In the genomic region with DNA sequence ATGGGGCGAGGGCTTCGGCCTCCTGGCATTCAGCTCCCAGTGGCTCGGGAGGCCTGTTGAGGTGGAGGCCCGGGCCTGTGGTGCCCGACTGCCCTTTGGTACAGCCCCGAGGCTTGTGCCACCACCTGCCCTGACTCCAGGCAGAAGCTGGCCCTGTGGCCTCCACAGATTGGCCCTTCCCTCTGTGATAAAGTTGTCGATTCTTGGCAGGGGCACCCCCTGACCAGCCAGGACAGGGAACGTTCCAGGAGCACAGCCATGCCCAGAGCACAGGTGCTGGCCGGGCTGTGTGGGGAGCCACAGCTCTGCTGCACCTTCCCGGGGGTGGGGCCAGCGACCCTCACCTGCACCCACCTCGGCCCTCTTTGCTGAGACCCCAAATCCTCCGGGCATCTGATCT, we compare ENCODE assay signal across 36 cellular contexts. TPM values are rescaled to one million over a fixed set of nuclear protein-coding genes. Genes with fewer than 3 reads are reported as not detected.
"Had no signal": no experiment of that assay in that cellular context is flagged by ENCODE, and none has a peak within 500 bp of the region (broad histone marks: within the 10 kb centered on the region; RNA-seq: fewer than 3 reads in every experiment).

No MANE protein-coding gene starts in this region.

- DNase-seq: activated CD4-positive, alpha-beta memory T cell treated with anti-CD3 and anti-CD28 coated beads, Interleukin-2, amount 10 ng/mL, durations not matched to agents 7 days and 5 days; activated CD4-positive, alpha-beta T cell treated with anti-CD3 and anti-CD28 coated beads for 1 hour; activated CD4-positive, alpha-beta T cell treated with anti-CD3 and anti-CD28 coated beads for 36 hours; activated CD4-positive, alpha-beta T cell treated with anti-CD3 and anti-CD28 coated beads for 48 hours; activated CD4-positive, alpha-beta T cell treated with anti-CD3 and anti-CD28 coated beads, Interleukin-2, amount 10 ng/mL, durations not matched to agents 7 days and 5 days; activated CD4-positive, alpha-beta T cell treated with anti-CD3 and anti-CD28 coated beads, Interleukin-2, amount 50 U/mL, for 48 hours; activated CD4-positive, CD25-positive, alpha-beta regulatory T cell; activated CD8-positive, alpha-beta memory T cell treated with anti-CD3 and anti-CD28 coated beads for 24 hours; activated CD8-positive, alpha-beta memory T cell treated with anti-CD3 and anti-CD28 coated beads, Interleukin-2, amount 10 ng/mL, durations not matched to agents 7 days and 5 days; activated CD8-positive, alpha-beta memory T cell treated with anti-CD3 and anti-CD28 coated beads, Interleukin-2, amount 50 U/mL, for 48 hours; activated CD8-positive, alpha-beta T cell treated with anti-CD3 and anti-CD28 coated beads, Interleukin-2, amount 10 ng/mL, durations not matched to agents 7 days and 5 days; activated effector memory CD4-positive, alpha-beta T cell treated with Interleukin-2 at 50 U/mL for 16 hours; activated gamma-delta T cell; activated naive CD4-positive, alpha-beta T cell treated with anti-CD3 and anti-CD28 coated beads, Interleukin-2, amount 10 ng/mL, durations not matched to agents 7 days and 5 days; activated naive CD4-positive, alpha-beta T cell treated with Interleukin-2 at 50 U/mL for 16 hours; activated naive CD8-positive, alpha-beta T cell treated with anti-CD3 and anti-CD28 coated beads, Interleukin-2, amount 10 ng/mL, durations not matched to agents 7 days and 5 days; activated naive CD8-positive, alpha-beta T cell treated with anti-CD3 and anti-CD28 coated beads, Interleukin-2, amount 50 U/mL, for 24 hours; activated T-cell treated with anti-CD3 and anti-CD28 coated beads, Interleukin-2, amount 50 U/mL, for 24 hours; activated T-cell treated with anti-CD3 and anti-CD28 coated beads, Interleukin-2, amount 50 U/mL, for 48 hours; amygdala; anterior cingulate cortex; caudate nucleus; T-helper 17 cell; T1000 had no signal

- H3K4me1 Mint-ChIP-seq: brain, WTC11 had no signal

- H3K27ac Mint-ChIP-seq: activated CD4-positive, alpha-beta memory T cell treated with anti-CD3 and anti-CD28 coated beads, Interleukin-2, amount 10 ng/mL, durations not matched to agents 7 days and 5 days; activated CD8-positive, alpha-beta memory T cell treated with anti-CD3 and anti-CD28 coated beads, Interleukin-2, amount 10 ng/mL, durations not matched to agents 7 days and 5 days; activated CD8-positive, alpha-beta T cell treated with anti-CD3 and anti-CD28 coated beads, Interleukin-2, amount 10 ng/mL, durations not matched to agents 7 days and 5 days; activated naive CD8-positive, alpha-beta T cell; activated naive CD8-positive, alpha-beta T cell treated with anti-CD3 and anti-CD28 coated beads, Interleukin-2, amount 10 ng/mL, durations not matched to agents 7 days and 5 days; activated naive CD8-positive, alpha-beta T cell treated with anti-CD3 and anti-CD28 coated beads, Interleukin-2, amount 50 U/mL, for 24 hours; activated T-cell treated with anti-CD3 and anti-CD28 coated beads, Interleukin-2, amount 50 U/mL, for 24 hours; activated T-helper 2 cell treated with anti-CD3 and anti-CD28 coated beads, Interferon-gamma antibody, Interleukin-2, Interleukin-4, amounts not matched to agents 10 μg/mL and 5 μg/mL and 100 μg/mL, durations not matched to agents 14 hours and 24 hours and 36 hours; brain; T-helper 17 cell had no signal

- H3K9me3 Mint-ChIP-seq: activated CD4-positive, alpha-beta memory T cell treated with anti-CD3 and anti-CD28 coated beads, Interleukin-2, amount 10 ng/mL, durations not matched to agents 7 days and 5 days; activated naive CD4-positive, alpha-beta T cell treated with anti-CD3 and anti-CD28 coated beads, Interleukin-2, amount 10 ng/mL, durations not matched to agents 7 days and 5 days; activated naive CD4-positive, alpha-beta T cell treated with anti-CD3 and anti-CD28 coated beads, Interleukin-2, amount 50 U/mL, for 24 hours; activated naive CD8-positive, alpha-beta T cell treated with anti-CD3 and anti-CD28 coated beads, Interleukin-2, amount 50 U/mL, for 24 hours; activated T-cell treated with anti-CD3 and anti-CD28 coated beads, Interleukin-2, amount 50 U/mL, for 24 hours; activated T-helper 2 cell treated with anti-CD3 and anti-CD28 coated beads, Interferon-gamma antibody, Interleukin-2, Interleukin-4, amounts not matched to agents 10 μg/mL and 5 μg/mL and 100 μg/mL, durations not matched to agents 14 hours and 24 hours and 36 hours had no signal

- H3K36me3 Mint-ChIP-seq: activated CD8-positive, alpha-beta memory T cell treated with anti-CD3 and anti-CD28 coated beads, Interleukin-2, amount 10 ng/mL, durations not matched to agents 7 days and 5 days; activated naive CD4-positive, alpha-beta T cell treated with anti-CD3 and anti-CD28 coated beads, Interleukin-2, amount 10 ng/mL, durations not matched to agents 7 days and 5 days; activated naive CD4-positive, alpha-beta T cell treated with anti-CD3 and anti-CD28 coated beads, Interleukin-2, amount 50 U/mL, for 24 hours; brain had no signal

- H3K27me3 Mint-ChIP-seq: activated CD4-positive, alpha-beta T cell treated with anti-CD3 and anti-CD28 coated beads for 36 hours; activated naive CD4-positive, alpha-beta T cell treated with anti-CD3 and anti-CD28 coated beads, Interleukin-2, amount 50 U/mL, for 24 hours; activated naive CD8-positive, alpha-beta T cell; activated naive CD8-positive, alpha-beta T cell treated with anti-CD3 and anti-CD28 coated beads, Interleukin-2, amount 50 U/mL, for 24 hours; activated T-cell treated with anti-CD3 and anti-CD28 coated beads, Interleukin-2, amount 50 U/mL, for 24 hours; T-helper 17 cell had no signal

- H3K4me3 Mint-ChIP-seq: activated CD4-positive, alpha-beta memory T cell treated with anti-CD3 and anti-CD28 coated beads, Interleukin-2, amount 10 ng/mL, durations not matched to agents 7 days and 5 days; activated CD4-positive, alpha-beta T cell treated with anti-CD3 and anti-CD28 coated beads for 36 hours; activated CD4-positive, alpha-beta T cell treated with anti-CD3 and anti-CD28 coated beads, Interleukin-2, amount 10 ng/mL, durations not matched to agents 7 days and 5 days; activated CD8-positive, alpha-beta memory T cell treated with anti-CD3 and anti-CD28 coated beads, Interleukin-2, amount 10 ng/mL, durations not matched to agents 7 days and 5 days; activated CD8-positive, alpha-beta T cell treated with anti-CD3 and anti-CD28 coated beads, Interleukin-2, amount 10 ng/mL, durations not matched to agents 7 days and 5 days; activated naive CD4-positive, alpha-beta T cell treated with anti-CD3 and anti-CD28 coated beads, Interleukin-2, amount 10 ng/mL, durations not matched to agents 7 days and 5 days; activated naive CD4-positive, alpha-beta T cell treated with anti-CD3 and anti-CD28 coated beads, Interleukin-2, amount 50 U/mL, for 24 hours; activated naive CD8-positive, alpha-beta T cell; activated naive CD8-positive, alpha-beta T cell treated with anti-CD3 and anti-CD28 coated beads, Interleukin-2, amount 10 ng/mL, durations not matched to agents 7 days and 5 days; activated naive CD8-positive, alpha-beta T cell treated with anti-CD3 and anti-CD28 coated beads, Interleukin-2, amount 50 U/mL, for 24 hours; activated T-cell treated with anti-CD3 and anti-CD28 coated beads, Interleukin-2, amount 50 U/mL, for 24 hours; brain; T-helper 17 cell; WTC11 had no signal

- ATAC-seq: activated CD4-positive, alpha-beta T cell treated with anti-CD3 and anti-CD28 coated beads for 36 hours; activated CD4-positive, CD25-positive, alpha-beta regulatory T cell treated with anti-CD3 and anti-CD28 coated beads, Interleukin-2, amount 50 U/mL, for 24 hours; activated CD8-positive, alpha-beta memory T cell treated with anti-CD3 and anti-CD28 coated beads, Interleukin-2, amount 10 ng/mL, durations not matched to agents 7 days and 5 days; activated CD8-positive, alpha-beta T cell treated with anti-CD3 and anti-CD28 coated beads, Interleukin-2, amount 10 ng/mL, durations not matched to agents 7 days and 5 days; activated naive CD8-positive, alpha-beta T cell treated with anti-CD3 and anti-CD28 coated beads, Interleukin-2, amount 50 U/mL, for 24 hours; T-helper 17 cell had no signal

RNA-seq across cellular contexts. Expression of a gene that starts 32.7 kb away (rescaled TPM):
- total RNA-seq: activated CD4-positive, alpha-beta memory T cell treated with anti-CD3 and anti-CD28 coated beads, Interleukin-2, amount 10 ng/mL, durations not matched to agents 7 days and 5 days; activated CD4-positive, alpha-beta T cell treated with anti-CD3 and anti-CD28 coated beads for 36 hours; activated CD4-positive, alpha-beta T cell treated with anti-CD3 and anti-CD28 coated beads, Interleukin-2, amount 10 ng/mL, durations not matched to agents 7 days and 5 days; activated CD8-positive, alpha-beta memory T cell treated with anti-CD3 and anti-CD28 coated beads, Interleukin-2, amount 10 ng/mL, durations not matched to agents 7 days and 5 days; activated CD8-positive, alpha-beta T cell treated with anti-CD3 and anti-CD28 coated beads, Interleukin-2, amount 10 ng/mL, durations not matched to agents 7 days and 5 days; activated naive CD8-positive, alpha-beta T cell treated with anti-CD3 and anti-CD28 coated beads, Interleukin-2, amount 10 ng/mL, durations not matched to agents 7 days and 5 days; activated T-helper 2 cell treated with anti-CD3 and anti-CD28 coated beads, Interferon-gamma antibody, Interleukin-2, Interleukin-4, amounts not matched to agents 10 μg/mL and 5 μg/mL and 100 μg/mL, durations not matched to agents 14 hours and 24 hours and 36 hours; ascending aorta; bronchial epithelial cell; cardiac muscle cell; cerebellum; T-helper 1 cell treated with Interleukin-12 subunit alpha and Interleukin-12 subunit beta and Interleukin-4 antibody, amounts not matched to agents 30 ng/mL and 1 ng/mL, for 36 hours; T-helper 17 cell; T-helper 2 cell treated with Interferon-gamma antibody and Interleukin-4, amounts not matched to agents 100 ng/mL and 5 ng/mL, for 36 hours; WTC11 had no signal

RNA-seq across cellular contexts. Expression of a gene that starts 37.0 kb away (rescaled TPM):
- total RNA-seq: ascending aorta, bronchial epithelial cell, cerebellum had no signal

RNA-seq across cellular contexts. Expression of a gene that starts 56.4 kb away (rescaled TPM):
- total RNA-seq: activated CD4-positive, alpha-beta memory T cell treated with anti-CD3 and anti-CD28 coated beads, Interleukin-2, amount 10 ng/mL, durations not matched to agents 7 days and 5 days; activated CD4-positive, alpha-beta T cell treated with anti-CD3 and anti-CD28 coated beads for 36 hours; activated CD4-positive, alpha-beta T cell treated with anti-CD3 and anti-CD28 coated beads, Interleukin-2, amount 10 ng/mL, durations not matched to agents 7 days and 5 days; activated CD8-positive, alpha-beta memory T cell treated with anti-CD3 and anti-CD28 coated beads, Interleukin-2, amount 10 ng/mL, durations not matched to agents 7 days and 5 days; activated CD8-positive, alpha-beta T cell treated with anti-CD3 and anti-CD28 coated beads, Interleukin-2, amount 10 ng/mL, durations not matched to agents 7 days and 5 days; activated naive CD8-positive, alpha-beta T cell treated with anti-CD3 and anti-CD28 coated beads, Interleukin-2, amount 10 ng/mL, durations not matched to agents 7 days and 5 days; activated T-helper 2 cell treated with anti-CD3 and anti-CD28 coated beads, Interferon-gamma antibody, Interleukin-2, Interleukin-4, amounts not matched to agents 10 μg/mL and 5 μg/mL and 100 μg/mL, durations not matched to agents 14 hours and 24 hours and 36 hours; ascending aorta; bronchial epithelial cell; T-helper 1 cell treated with Interleukin-12 subunit alpha and Interleukin-12 subunit beta and Interleukin-4 antibody, amounts not matched to agents 30 ng/mL and 1 ng/mL, for 36 hours; T-helper 17 cell; T-helper 2 cell treated with Interferon-gamma antibody and Interleukin-4, amounts not matched to agents 100 ng/mL and 5 ng/mL, for 36 hours had no signal
